1 cellular context compared by ENCODE assay signal in genomic region chr1:17516303-17517214, GRCh38.
TF ChIP-seq lines count a peak whose summit lies in the region.

No MANE protein-coding gene starts in this region.

TF ChIP-seq in HepG2, 621 proteins besides CTCF, POLR2A, EP300 and RAD21 (continued from another document):
- TF ChIP-seq FOXP1 (IDR thresholded peaks at IDR 0.05): no peak
- peak; percentile 62 for TF ChIP-seq FOXP1 (CRISPR knock-in tag; IDR thresholded peaks at IDR 0.05)
- 0 out of 2 replicates have a peak, but pooled peaks have one; percentile 51 for TF ChIP-seq ZNF264 (CRISPR knock-in tag; IDR thresholded peaks at IDR 0.05)
- TF ChIP-seq ZNF746 (CRISPR knock-in tag; IDR thresholded peaks at IDR 0.05): no peak
- TF ChIP-seq MXI1 (IDR thresholded peaks at IDR 0.05; ENCODE audit: borderline replicate concordance, low read depth, low read length): peak; percentile 29; the same call in 1 of the 3 replicates
- 0 out of 2 replicates have a peak, but pooled peaks have one; percentile 19 for TF ChIP-seq SMC3 (IDR thresholded peaks at IDR 0.05; ENCODE audit: low read length)
- 0 out of 4 replicates have a peak, but pooled peaks of 1 of the 2 experiments have one; percentile 24 for TF ChIP-seq KLF16 (CRISPR knock-in tag; IDR thresholded peaks at IDR 0.05)
- 0 out of 2 replicates have a peak, but pooled peaks have one; percentile 36 for TF ChIP-seq BORCS8-MEF2B (CRISPR knock-in tag; IDR thresholded peaks at IDR 0.05)
- peak; percentile 61 for TF ChIP-seq GATAD2A (CRISPR knock-in tag; IDR thresholded peaks at IDR 0.05)
- no peak for TF ChIP-seq JUN (CRISPR knock-in tag; IDR thresholded peaks at IDR 0.05)
